In genomic region chrX:129705988-129706387, GRCh38 we compare ENCODE assay signal across 22 cellular contexts. TPM values are rescaled to one million over a fixed set of nuclear protein-coding genes. Genes with fewer than 3 reads are reported as not detected.
"Had no signal": no experiment of that assay in that cellular context is flagged by ENCODE, and none has a peak within 500 bp of the region (broad histone marks: within the 10 kb centered on the region; RNA-seq: fewer than 3 reads in every experiment).

No MANE protein-coding gene starts in this region.

- DNase-seq: erythroblast; foreskin melanocyte; kidney; left colon; naive thymus-derived CD8-positive, alpha-beta T cell; retina; sigmoid colon; stimulated activated CD4-positive, alpha-beta T cell treated with anti-CD3 and anti-CD28 coated beads, Interleukin-2, amount 100 ng/mL, for 24 hours; stimulated activated CD4-positive, alpha-beta T cell treated with anti-CD3 and anti-CD28 coated beads, Interleukin-4, amount 100 ng/mL, for 4 hours; stimulated activated naive B cell treated with anti-CD40 and anti-IgM and Interleukin-4, amounts not matched to agents 10 μg/mL and 1 μg/mL and 100 μg/mL, for 72 hours; stimulated activated naive CD8-positive, alpha-beta T cell treated with anti-CD3 and anti-CD28 coated beads, Interleukin-15, amount 100 ng/mL, for 72 hours; uterus had no signal

- H3K4me3 ChIP-seq: hepatocyte, psoas muscle, sigmoid colon, skin epidermis, thyroid gland, upper lobe of left lung, uterus had no signal

- H3K9me3 ChIP-seq: neutrophil, psoas muscle, sigmoid colon, thyroid gland, upper lobe of left lung had no signal

- H3K27me3 ChIP-seq: hepatocyte, neutrophil, sigmoid colon, thyroid gland, upper lobe of left lung, uterus had no signal

- H3K36me3 ChIP-seq: neutrophil, sigmoid colon, thyroid gland, upper lobe of left lung, uterus had no signal

- H3K4me1 ChIP-seq: psoas muscle, sigmoid colon, upper lobe of left lung, uterus had no signal

- H3K4me2 ChIP-seq: hepatocyte had no signal

- H3K27ac ChIP-seq: hepatocyte, neutrophil, psoas muscle, sigmoid colon, skin epidermis, upper lobe of left lung, uterus had no signal

RNA-seq across cellular contexts. Expression of gene XPNPEP2, which starts 32.8 kb away (rescaled TPM):
- total RNA-seq: endothelial cell of umbilical vein; lung microvascular endothelial cell; naive thymus-derived CD8-positive, alpha-beta T cell; osteoblast had no signal

RNA-seq across cellular contexts. Expression of gene APLN, which starts 51.2 kb away (rescaled TPM):
- total RNA-seq: mononuclear cell; naive thymus-derived CD8-positive, alpha-beta T cell had no signal
